Comparison of ENCODE assay signal across 2 cellular contexts in the genomic region with DNA sequence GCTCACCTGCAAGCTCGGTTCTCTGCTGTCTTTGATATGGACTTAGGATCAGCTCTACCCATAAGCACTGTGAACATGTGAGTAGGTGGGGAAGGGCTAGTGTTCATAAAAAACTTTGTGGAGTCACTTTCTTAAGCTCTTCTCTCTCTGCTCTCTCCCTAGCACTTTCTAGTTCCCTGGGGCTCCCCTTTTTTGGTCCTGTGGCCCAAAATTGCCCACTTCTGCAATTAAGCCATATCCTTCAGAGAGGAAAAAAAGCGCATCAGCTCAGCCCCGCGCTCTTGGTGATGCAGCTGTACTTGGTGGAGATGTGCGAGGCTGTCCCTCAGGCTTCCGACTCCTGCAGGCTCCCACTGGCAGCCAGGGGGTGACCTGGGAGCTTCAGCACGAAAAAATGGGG.
TF ChIP-seq lines count a peak whose summit lies in the region.

No MANE protein-coding gene starts in this region.

TF ChIP-seq in HepG2, 621 proteins besides CTCF, POLR2A, EP300 and RAD21:
- TF ChIP-seq, protein P1, sequence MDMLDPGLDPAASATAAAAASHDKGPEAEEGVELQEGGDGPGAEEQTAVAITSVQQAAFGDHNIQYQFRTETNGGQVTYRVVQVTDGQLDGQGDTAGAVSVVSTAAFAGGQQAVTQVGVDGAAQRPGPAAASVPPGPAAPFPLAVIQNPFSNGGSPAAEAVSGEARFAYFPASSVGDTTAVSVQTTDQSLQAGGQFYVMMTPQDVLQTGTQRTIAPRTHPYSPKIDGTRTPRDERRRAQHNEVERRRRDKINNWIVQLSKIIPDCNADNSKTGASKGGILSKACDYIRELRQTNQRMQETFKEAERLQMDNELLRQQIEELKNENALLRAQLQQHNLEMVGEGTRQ (IDR thresholded peaks at IDR 0.05; ENCODE audit: low read depth, low read length): no peak
- TF ChIP-seq, protein P1 (CRISPR knock-in tag; IDR thresholded peaks at IDR 0.05; ENCODE audit: borderline replicate concordance): no peak
- TF ChIP-seq JUNB (CRISPR knock-in tag; IDR thresholded peaks at IDR 0.05; ENCODE audit: borderline replicate concordance) (no peak), SRSF1 (optimal IDR thresholded peaks at IDR 0.05; ENCODE audit: low read depth, low read length) (no peak), EEA1 (CRISPR knock-in tag; IDR thresholded peaks at IDR 0.05; ENCODE audit: borderline replicate concordance) (no peak), SAP130 (CRISPR knock-in tag; IDR thresholded peaks at IDR 0.05; ENCODE audit: low read depth) (no peak), MYNN (CRISPR knock-in tag; IDR thresholded peaks at IDR 0.05; ENCODE audit: low read depth) (no peak), ARID2 (CRISPR knock-in tag; IDR thresholded peaks at IDR 0.05; ENCODE audit: borderline replicate concordance) (no peak), STAT5B (CRISPR knock-in tag; IDR thresholded peaks at IDR 0.05) (no peak), FOXM1 (CRISPR knock-in tag; IDR thresholded peaks at IDR 0.05) (no peak), ZNF530 (CRISPR knock-in tag; IDR thresholded peaks at IDR 0.05; ENCODE audit: low read depth) (no peak), ZFP1 (CRISPR knock-in tag; IDR thresholded peaks at IDR 0.05) (no peak), SMC3 (IDR thresholded peaks at IDR 0.05; ENCODE audit: low read length) (no peak), ZFP37 (CRISPR knock-in tag; IDR thresholded peaks at IDR 0.05; ENCODE audit: borderline replicate concordance) (no peak), ZNF737 (CRISPR knock-in tag; IDR thresholded peaks at IDR 0.05; ENCODE audit: borderline replicate concordance) (no peak), ZNF329 (CRISPR knock-in tag; IDR thresholded peaks at IDR 0.05; ENCODE audit: low read depth) (no peak)
- TF ChIP-seq, protein P2, sequence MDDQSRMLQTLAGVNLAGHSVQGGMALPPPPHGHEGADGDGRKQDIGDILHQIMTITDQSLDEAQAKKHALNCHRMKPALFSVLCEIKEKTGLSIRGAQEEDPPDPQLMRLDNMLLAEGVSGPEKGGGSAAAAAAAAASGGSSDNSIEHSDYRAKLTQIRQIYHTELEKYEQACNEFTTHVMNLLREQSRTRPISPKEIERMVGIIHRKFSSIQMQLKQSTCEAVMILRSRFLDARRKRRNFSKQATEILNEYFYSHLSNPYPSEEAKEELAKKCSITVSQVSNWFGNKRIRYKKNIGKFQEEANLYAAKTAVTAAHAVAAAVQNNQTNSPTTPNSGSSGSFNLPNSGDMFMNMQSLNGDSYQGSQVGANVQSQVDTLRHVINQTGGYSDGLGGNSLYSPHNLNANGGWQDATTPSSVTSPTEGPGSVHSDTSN (CRISPR knock-in tag; IDR thresholded peaks at IDR 0.05; ENCODE audit: borderline replicate concordance): no peak
- TF ChIP-seq, protein P3, sequence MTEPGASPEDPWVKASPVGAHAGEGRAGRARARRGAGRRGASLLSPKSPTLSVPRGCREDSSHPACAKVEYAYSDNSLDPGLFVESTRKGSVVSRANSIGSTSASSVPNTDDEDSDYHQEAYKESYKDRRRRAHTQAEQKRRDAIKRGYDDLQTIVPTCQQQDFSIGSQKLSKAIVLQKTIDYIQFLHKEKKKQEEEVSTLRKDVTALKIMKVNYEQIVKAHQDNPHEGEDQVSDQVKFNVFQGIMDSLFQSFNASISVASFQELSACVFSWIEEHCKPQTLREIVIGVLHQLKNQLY (CRISPR knock-in tag; IDR thresholded peaks at IDR 0.05): no peak
- TF ChIP-seq, protein P4, sequence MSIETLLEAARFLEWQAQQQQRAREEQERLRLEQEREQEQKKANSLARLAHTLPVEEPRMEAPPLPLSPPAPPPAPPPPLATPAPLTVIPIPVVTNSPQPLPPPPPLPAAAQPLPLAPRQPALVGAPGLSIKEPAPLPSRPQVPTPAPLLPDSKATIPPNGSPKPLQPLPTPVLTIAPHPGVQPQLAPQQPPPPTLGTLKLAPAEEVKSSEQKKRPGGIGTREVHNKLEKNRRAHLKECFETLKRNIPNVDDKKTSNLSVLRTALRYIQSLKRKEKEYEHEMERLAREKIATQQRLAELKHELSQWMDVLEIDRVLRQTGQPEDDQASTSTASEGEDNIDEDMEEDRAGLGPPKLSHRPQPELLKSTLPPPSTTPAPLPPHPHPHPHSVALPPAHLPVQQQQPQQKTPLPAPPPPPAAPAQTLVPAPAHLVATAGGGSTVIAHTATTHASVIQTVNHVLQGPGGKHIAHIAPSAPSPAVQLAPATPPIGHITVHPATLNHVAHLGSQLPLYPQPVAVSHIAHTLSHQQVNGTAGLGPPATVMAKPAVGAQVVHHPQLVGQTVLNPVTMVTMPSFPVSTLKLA (IDR thresholded peaks at IDR 0.05): no peak
- TF ChIP-seq, protein P5, sequence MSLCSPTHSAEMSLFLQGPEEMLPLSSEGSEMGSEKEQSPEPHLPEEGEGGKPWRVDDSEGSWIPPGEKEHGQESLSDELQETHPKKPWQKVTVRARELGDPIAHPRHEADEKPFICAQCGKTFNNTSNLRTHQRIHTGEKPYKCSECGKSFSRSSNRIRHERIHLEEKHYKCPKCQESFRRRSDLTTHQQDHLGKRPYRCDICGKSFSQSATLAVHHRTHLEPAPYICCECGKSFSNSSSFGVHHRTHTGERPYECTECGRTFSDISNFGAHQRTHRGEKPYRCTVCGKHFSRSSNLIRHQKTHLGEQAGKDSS (CRISPR knock-in tag; IDR thresholded peaks at IDR 0.05; ENCODE audit: borderline replicate concordance, low read depth): no peak
- TF ChIP-seq, protein P6, sequence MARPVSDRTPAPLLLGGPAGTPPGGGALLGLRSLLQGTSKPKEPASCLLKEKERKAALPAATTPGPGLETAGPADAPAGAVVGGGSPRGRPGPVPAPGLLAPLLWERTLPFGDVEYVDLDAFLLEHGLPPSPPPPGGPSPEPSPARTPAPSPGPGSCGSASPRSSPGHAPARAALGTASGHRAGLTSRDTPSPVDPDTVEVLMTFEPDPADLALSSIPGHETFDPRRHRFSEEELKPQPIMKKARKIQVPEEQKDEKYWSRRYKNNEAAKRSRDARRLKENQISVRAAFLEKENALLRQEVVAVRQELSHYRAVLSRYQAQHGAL (CRISPR knock-in tag; IDR thresholded peaks at IDR 0.05; ENCODE audit: not compliant biosample characterization): no peak
TF ChIP-seq in HepG2: peak in this region for 0.

TF ChIP-seq in HEK293, 187 proteins besides CTCF, POLR2A, EP300 and RAD21:
- TF ChIP-seq ZNF16 (tag by site-specific recombination; IDR thresholded peaks at IDR 0.05; ENCODE audit: low read depth) (no peak), PRDM1 (tag by site-specific recombination; IDR thresholded peaks at IDR 0.05) (peak; percentile 57; the same call in 1 of the 2 replicates)
